ENCODE assay signal across 16 cellular contexts in genomic region chr19:47037766-47038165, GRCh38. TPM values are rescaled to one million over a fixed set of nuclear protein-coding genes. Genes with fewer than 3 reads are reported as not detected.
DNase-seq lines count a peak whose midpoint lies in the region; ATAC-seq and TF ChIP-seq lines count a peak whose summit lies in the region.
"Had no signal": no experiment of that assay in that cellular context is flagged by ENCODE, and none has a peak within 500 bp of the region (broad histone marks: within the 10 kb centered on the region; RNA-seq: fewer than 3 reads in every experiment).

No MANE protein-coding gene starts in this region.

- no peak for ATAC-seq in CD4-positive, alpha-beta T cell (ENCODE audit: poor library complexity)
- ATAC-seq in natural killer cell = no peak
- ATAC-seq: CD8-positive, alpha-beta T cell; GM23338 had no signal

- no peaks in the 10 kb centered on the region for H3K9me3 Mint-ChIP-seq in CD4-positive, alpha-beta T cell
- H3K9me3 Mint-ChIP-seq in neural progenitor cell (no peaks in the 10 kb centered on the region), natural killer cell (no peaks in the 10 kb centered on the region)
- H3K9me3 Mint-ChIP-seq: CD8-positive, alpha-beta T cell; GM23338 had no signal

- H3K27ac ChIP-seq in CD4-positive, alpha-beta T cell (ENCODE audit: low read depth, low read length) = no peak overlapping the region
- H3K27ac ChIP-seq in cingulate gyrus (ENCODE audit: low read depth, low read length) (peak overlapping the region; percentile 47), neural progenitor cell (no peak overlapping the region), tibial artery (no peak overlapping the region)
- H3K27ac ChIP-seq: PC-9 had no signal

- CTCF ChIA-PET in CD4-positive, alpha-beta T cell (lab: Charles Lee) = no interaction called here

- H3K4me3 ChIP-seq in neural progenitor cell (no peak overlapping the region), tibial artery (no peak overlapping the region)
- H3K4me3 ChIP-seq: GM23338, PC-9 had no signal

- H3K36me3 ChIP-seq in neural progenitor cell (no peaks in the 10 kb centered on the region), tibial artery (peaks cover 0 to 7% (median 0%) of the 10 kb centered on the region in 3 donors)
- H3K36me3 ChIP-seq: BE2C had no signal

- no peaks in the 10 kb centered on the region for H3K27me3 ChIP-seq in CD4-positive, alpha-beta T cell (ENCODE audit: control insufficient read depth, insufficient read depth, low read length)
- H3K27me3 ChIP-seq in neural progenitor cell = no peaks in the 10 kb centered on the region
- H3K27me3 ChIP-seq in tibial artery = peaks cover 0 to 8% of the 10 kb centered on the region in 2 donors

- no peak overlapping the region for H2AFZ ChIP-seq in neural progenitor cell (replicated peaks)
- H2AFZ ChIP-seq: GM23338, PC-9 had no signal

- no peaks in the 10 kb centered on the region for H3K9me3 ChIP-seq in CD4-positive, alpha-beta T cell (ENCODE audit: control insufficient read depth, low read length)
- H3K9me3 ChIP-seq in neural progenitor cell (ENCODE audit: low read depth) (no peaks in the 10 kb centered on the region), tibial artery (no peaks in the 10 kb centered on the region)
- H3K9me3 ChIP-seq: BE2C had no signal

- in situ Hi-C loops in GM13976 (cut with MboI; ENCODE audit: low sequenced_read_pairs, unreplicated experiment) = no loop called here

- peak overlapping the region; percentile 75 for H3K4me3 Mint-ChIP-seq in CD4-positive, alpha-beta T cell
- H3K4me3 Mint-ChIP-seq in neural progenitor cell = no peak overlapping the region
- no peak overlapping the region for H3K4me3 Mint-ChIP-seq in natural killer cell
- H3K4me3 Mint-ChIP-seq: CD8-positive, alpha-beta T cell; GM23338 had no signal

- H3K27me3 Mint-ChIP-seq in CD4-positive, alpha-beta T cell = peaks cover 10% of the 10 kb centered on the region
- H3K27me3 Mint-ChIP-seq in neural progenitor cell (ENCODE audit: insufficient read depth, low read depth) (peaks cover 14% of the 10 kb centered on the region), natural killer cell (ENCODE audit: low read depth in 2 of 2) (no peaks in the 10 kb centered on the region)

- intact Hi-C loops in CD4-positive, alpha-beta T cell (cut with DNase I, micrococcal nuclease) = loop anchor here (5.0 to 10.0 kb wide), 2 partner anchors 205 to 433 kb away; partner anchors contain the start of gene CALM3 (in 1 of the 2)
- intact Hi-C loops in natural killer cell (cut with micrococcal nuclease) (no loop called here), tibial artery (cut with DNase I; ENCODE audit: low total_unique reads) (no loop called here)

- H3K4me1 Mint-ChIP-seq in CD4-positive, alpha-beta T cell (ENCODE audit: low read depth) = peaks cover 15% of the 10 kb centered on the region
- H3K4me1 Mint-ChIP-seq in neural progenitor cell = peaks cover 21% of the 10 kb centered on the region
- H3K4me1 Mint-ChIP-seq in natural killer cell = peaks cover 16 to 20% of the 10 kb centered on the region in 2 donors

- no peaks in the 10 kb centered on the region for H3K36me3 Mint-ChIP-seq in CD4-positive, alpha-beta T cell (ENCODE audit: low read depth)
- peaks cover 2% of the 10 kb centered on the region for H3K36me3 Mint-ChIP-seq in neural progenitor cell
- H3K36me3 Mint-ChIP-seq in natural killer cell = no peaks in the 10 kb centered on the region

- no peak overlapping the region for H3K27ac Mint-ChIP-seq in CD4-positive, alpha-beta T cell
- peak overlapping the region; percentile 82 for H3K27ac Mint-ChIP-seq in neural progenitor cell
- no peak overlapping the region for H3K27ac Mint-ChIP-seq in natural killer cell
- H3K27ac Mint-ChIP-seq: CD8-positive, alpha-beta T cell; GM23338 had no signal

- no peaks in the 10 kb centered on the region for H4K20me1 ChIP-seq in neural progenitor cell (ENCODE audit: low read depth)

- DNase-seq in CD4-positive, alpha-beta T cell = no peak
- DNase-seq in GM13976 (ENCODE audit: low spot score) (peak; percentile 24), neural progenitor cell (ENCODE audit: low spot score) (no peak), natural killer cell (no peak), tibial artery (no peak)
- no peak for DNase-seq in NK-92 treated with Interleukin-12 subunit alpha and Interleukin-12 subunit beta, amount 100 ng/mL, for 24 hours (lab: John Stamatoyannopoulos, UW)
- DNase-seq: BE2C; CD8-positive, alpha-beta T cell; DMS79 treated with DMSO at 0.1 percent for 48 hours; NCI-H1092 treated with DMSO at 0.1 percent for 48 hours; NCI-H2081 treated with DMSO at 0.1 percent for 48 hours; NCI-H510A; PC-9 had no signal

- no peak for TF ChIP-seq CTCF in CD4-positive, alpha-beta T cell (IDR thresholded peaks at IDR 0.05)
- no peak for TF ChIP-seq CTCF in GM13976 (IDR thresholded peaks at IDR 0.05; ENCODE audit: borderline replicate concordance, control extremely low read depth, extremely low read depth, insufficient read depth, missing control alignments)
- TF ChIP-seq CTCF in neural progenitor cell (IDR thresholded peaks at IDR 0.05) = no peak
- no peak for TF ChIP-seq CTCF in natural killer cell (IDR thresholded peaks at IDR 0.05)
- TF ChIP-seq CTCF in tibial artery (IDR thresholded peaks at IDR 0.05) = no peak

- peaks cover 24% of the 10 kb centered on the region for H3F3A ChIP-seq in neural progenitor cell (ENCODE audit: low read depth)

- no peaks in the 10 kb centered on the region for H3K79me2 ChIP-seq in neural progenitor cell (ENCODE audit: low read depth)

- no peaks in the 10 kb centered on the region for H3K4me1 ChIP-seq in neural progenitor cell
- H3K4me1 ChIP-seq in tibial artery = peaks cover 0 to 14% (median 13%) of the 10 kb centered on the region in 4 donors
- H3K4me1 ChIP-seq: BE2C had no signal

- H3K4me2 ChIP-seq in neural progenitor cell = no peak overlapping the region
- H3K4me2 ChIP-seq: GM23338, PC-9 had no signal

- H3K9ac ChIP-seq in neural progenitor cell = no peak overlapping the region

- POLR2A ChIA-PET in CD4-positive, alpha-beta T cell (lab: Charles Lee) = interaction anchor here (1.5 kb wide), 1 partner anchor 10 kb away, joined by 6 read pairs; the partner anchor contains the start of gene TMEM160

RNA-seq across cellular contexts. Expression of gene TMEM160, which starts 10.7 kb away (rescaled TPM):
- 10 to 100 TPM; 18.0 to 18.1 TPM for total RNA-seq in CD4-positive, alpha-beta T cell
- total RNA-seq in neural progenitor cell (ENCODE audit: low replicate concordance) = 8.0 and 66.2 TPM in 2 replicates
- 10 to 100 TPM; 29.1 to 35.5 (median 31.3) TPM for total RNA-seq in natural killer cell

RNA-seq across cellular contexts. Expression of gene NPAS1, which starts 18.1 kb away (rescaled TPM):
- total RNA-seq in CD4-positive, alpha-beta T cell = 1 to 10 TPM; 1.1 to 2.1 TPM
- total RNA-seq in neural progenitor cell (ENCODE audit: low replicate concordance) (1.2 and 4.3 TPM in 2 replicates), natural killer cell (under 1 TPM in 2 of 3 donors, not detected in 1; 0.64 to 0.65 TPM)
- total RNA-seq: HT-29 had no signal

Comparison
In these comparisons a context has a peak if more than half of its experiments do, and no peak if none do; other contexts are left out.
1. intact Hi-C loops: an anchor here in CD4-positive, alpha-beta T cell (5.0 to 10.0 kb wide); none called in natural killer cell and tibial artery.